Comparison of ENCODE assay signal across 30 cellular contexts in genomic region chr7:51764981-51765380, GRCh38.
"Had no signal": no experiment of that assay in that cellular context is flagged by ENCODE, and none has a peak within 500 bp of the region (broad histone marks: within the 10 kb centered on the region; RNA-seq: fewer than 3 reads in every experiment).

No MANE protein-coding gene starts in this region.

- H3K4me3 ChIP-seq: neural progenitor cell, ovary, psoas muscle, right lobe of liver, sigmoid colon, smooth muscle cell, spleen, suprapubic skin, testis, tibial artery, upper lobe of left lung, vagina had no signal

- H3K4me1 Mint-ChIP-seq: natural killer cell; nephron; stimulated activated memory B cell treated with anti-CD40 and anti-IgM and Interleukin-4, amounts not matched to agents 10 μg/mL and 1 μg/mL and 100 μg/mL, for 72 hours; stimulated activated naive CD8-positive, alpha-beta T cell treated with anti-CD3 and anti-CD28 coated beads, Interleukin-15, amount 100 ng/mL, for 72 hours had no signal

- H3K4me3 Mint-ChIP-seq: natural killer cell; nephron; neural progenitor cell; stimulated activated memory B cell treated with anti-CD40 and anti-IgM and Interleukin-4, amounts not matched to agents 10 μg/mL and 1 μg/mL and 100 μg/mL, for 72 hours; stimulated activated naive CD8-positive, alpha-beta T cell treated with anti-CD3 and anti-CD28 coated beads, Interleukin-15, amount 100 ng/mL, for 72 hours had no signal

- H3K27me3 ChIP-seq: neural progenitor cell, ovary, right lobe of liver, sigmoid colon, spleen, suprapubic skin, testis, tibial artery, upper lobe of left lung, vagina had no signal

- DNase-seq: natural killer cell; occipital lobe; ovary; psoas muscle; right cardiac atrium; right lobe of liver; sigmoid colon; spleen; stimulated activated CD4-positive, alpha-beta T cell treated with anti-CD3 and anti-CD28 coated beads, Interleukin-12 subunit alpha, Interleukin-12 subunit beta, amount 100 ng/mL, for 4 hours; stimulated activated CD4-positive, alpha-beta T cell treated with anti-CD3 and anti-CD28 coated beads, Interleukin-1b, Interleukin-23, amount 100 ng/mL, for 48 hours; stimulated activated CD4-positive, alpha-beta T cell treated with anti-CD3 and anti-CD28 coated beads, Interleukin-4, amount 100 ng/mL, for 1 hour; stimulated activated CD4-positive, alpha-beta T cell treated with anti-CD3 and anti-CD28 coated beads, Interleukin-4, amount 100 ng/mL, for 4 hours; stimulated activated CD8-positive, alpha-beta memory T cell treated with anti-CD3 and anti-CD28 coated beads, Interleukin-4, amount 100 ng/mL, for 48 hours; stimulated activated naive CD4-positive, alpha-beta T cell; stimulated activated naive CD8-positive, alpha-beta T cell treated with anti-CD3 and anti-CD28 coated beads, Interleukin-15, amount 100 ng/mL, for 72 hours; stimulated activated naive CD8-positive, alpha-beta T cell treated with anti-CD3 and anti-CD28 coated beads, Interleukin-15, Interleukin-2, amounts not matched to agents 100 U/mL and 50 U/mL, for 24 hours; substantia nigra; testis; tibial artery; trophoblast cell; upper lobe of left lung had no signal

- H3K4me1 ChIP-seq: neural progenitor cell, parathyroid adenoma, psoas muscle, right lobe of liver, sigmoid colon, spleen, suprapubic skin, testis, tibial artery, upper lobe of left lung, vagina had no signal

- H3K27ac Mint-ChIP-seq: natural killer cell; nephron; neural progenitor cell; progenitor cell of endocrine pancreas; stimulated activated memory B cell treated with anti-CD40 and anti-IgM and Interleukin-4, amounts not matched to agents 10 μg/mL and 1 μg/mL and 100 μg/mL, for 72 hours; stimulated activated naive CD8-positive, alpha-beta T cell treated with anti-CD3 and anti-CD28 coated beads, Interleukin-15, amount 100 ng/mL, for 72 hours had no signal

- ATAC-seq: natural killer cell; psoas muscle; right cardiac atrium; right lobe of liver; stimulated activated memory B cell treated with anti-CD40 and anti-IgM and Interleukin-4, amounts not matched to agents 10 μg/mL and 1 μg/mL and 100 μg/mL, for 72 hours; stimulated activated naive CD8-positive, alpha-beta T cell treated with anti-CD3 and anti-CD28 coated beads, Interleukin-15, amount 100 ng/mL, for 72 hours; stimulated activated naive CD8-positive, alpha-beta T cell treated with anti-CD3 and anti-CD28 coated beads, Interleukin-15, Interleukin-2, amounts not matched to agents 100 U/mL and 50 U/mL, for 24 hours had no signal

- H3K27me3 Mint-ChIP-seq: stimulated activated memory B cell treated with anti-CD40 and anti-IgM and Interleukin-4, amounts not matched to agents 10 μg/mL and 1 μg/mL and 100 μg/mL, for 72 hours; stimulated activated naive CD8-positive, alpha-beta T cell treated with anti-CD3 and anti-CD28 coated beads, Interleukin-15, amount 100 ng/mL, for 72 hours had no signal

- H3K27ac ChIP-seq: neural progenitor cell, ovary, parathyroid adenoma, psoas muscle, right lobe of liver, sigmoid colon, spleen, suprapubic skin, testis, tibial artery, upper lobe of left lung, vagina had no signal

- H3K36me3 ChIP-seq: neural progenitor cell, ovary, right lobe of liver, sigmoid colon, spleen, suprapubic skin, tibial artery, upper lobe of left lung, vagina had no signal

- H3K9me3 Mint-ChIP-seq: nephron, neural progenitor cell had no signal

- H3K9me3 ChIP-seq: ovary, psoas muscle, right lobe of liver, sigmoid colon, suprapubic skin, testis, tibial artery, upper lobe of left lung, vagina had no signal

- FAIRE-seq: urothelium cell line had no signal

- H3K36me3 Mint-ChIP-seq: neural progenitor cell; stimulated activated memory B cell treated with anti-CD40 and anti-IgM and Interleukin-4, amounts not matched to agents 10 μg/mL and 1 μg/mL and 100 μg/mL, for 72 hours had no signal

- H3K9ac ChIP-seq: neural progenitor cell, parathyroid adenoma had no signal
